In the genomic region with DNA sequence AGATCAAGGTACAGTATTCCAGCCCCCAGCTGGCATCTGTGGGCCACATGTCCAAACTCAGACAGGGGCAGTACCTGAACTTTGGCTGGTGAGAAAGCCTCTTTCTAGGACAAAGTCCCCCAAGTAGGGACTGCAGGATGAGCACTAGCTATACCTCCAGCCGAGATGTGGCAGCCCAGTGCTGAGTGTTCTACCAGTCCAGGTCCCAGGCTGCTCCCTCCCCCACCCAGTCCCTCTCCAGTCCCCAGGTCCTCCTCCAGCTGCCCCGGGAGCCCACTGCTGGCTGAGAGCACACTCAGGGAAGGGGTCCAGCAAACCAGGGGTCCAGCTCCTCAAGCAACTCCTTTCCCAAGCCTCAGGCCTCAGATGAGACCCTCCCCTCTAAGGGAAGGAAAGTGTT, we compare ENCODE assay signal across 1 cellular context.
TF ChIP-seq lines count a peak whose summit lies in the region.

No MANE protein-coding gene starts in this region.

TF ChIP-seq in HepG2, 621 proteins besides CTCF, POLR2A, EP300 and RAD21 (continued from another document):
- no peak for TF ChIP-seq ZNF577 (CRISPR knock-in tag; IDR thresholded peaks at IDR 0.05; ENCODE audit: borderline replicate concordance, low read depth)
- TF ChIP-seq DPF2 (CRISPR knock-in tag; IDR thresholded peaks at IDR 0.05; ENCODE audit: borderline replicate concordance, low read depth) = no peak
- TF ChIP-seq, protein P1, sequence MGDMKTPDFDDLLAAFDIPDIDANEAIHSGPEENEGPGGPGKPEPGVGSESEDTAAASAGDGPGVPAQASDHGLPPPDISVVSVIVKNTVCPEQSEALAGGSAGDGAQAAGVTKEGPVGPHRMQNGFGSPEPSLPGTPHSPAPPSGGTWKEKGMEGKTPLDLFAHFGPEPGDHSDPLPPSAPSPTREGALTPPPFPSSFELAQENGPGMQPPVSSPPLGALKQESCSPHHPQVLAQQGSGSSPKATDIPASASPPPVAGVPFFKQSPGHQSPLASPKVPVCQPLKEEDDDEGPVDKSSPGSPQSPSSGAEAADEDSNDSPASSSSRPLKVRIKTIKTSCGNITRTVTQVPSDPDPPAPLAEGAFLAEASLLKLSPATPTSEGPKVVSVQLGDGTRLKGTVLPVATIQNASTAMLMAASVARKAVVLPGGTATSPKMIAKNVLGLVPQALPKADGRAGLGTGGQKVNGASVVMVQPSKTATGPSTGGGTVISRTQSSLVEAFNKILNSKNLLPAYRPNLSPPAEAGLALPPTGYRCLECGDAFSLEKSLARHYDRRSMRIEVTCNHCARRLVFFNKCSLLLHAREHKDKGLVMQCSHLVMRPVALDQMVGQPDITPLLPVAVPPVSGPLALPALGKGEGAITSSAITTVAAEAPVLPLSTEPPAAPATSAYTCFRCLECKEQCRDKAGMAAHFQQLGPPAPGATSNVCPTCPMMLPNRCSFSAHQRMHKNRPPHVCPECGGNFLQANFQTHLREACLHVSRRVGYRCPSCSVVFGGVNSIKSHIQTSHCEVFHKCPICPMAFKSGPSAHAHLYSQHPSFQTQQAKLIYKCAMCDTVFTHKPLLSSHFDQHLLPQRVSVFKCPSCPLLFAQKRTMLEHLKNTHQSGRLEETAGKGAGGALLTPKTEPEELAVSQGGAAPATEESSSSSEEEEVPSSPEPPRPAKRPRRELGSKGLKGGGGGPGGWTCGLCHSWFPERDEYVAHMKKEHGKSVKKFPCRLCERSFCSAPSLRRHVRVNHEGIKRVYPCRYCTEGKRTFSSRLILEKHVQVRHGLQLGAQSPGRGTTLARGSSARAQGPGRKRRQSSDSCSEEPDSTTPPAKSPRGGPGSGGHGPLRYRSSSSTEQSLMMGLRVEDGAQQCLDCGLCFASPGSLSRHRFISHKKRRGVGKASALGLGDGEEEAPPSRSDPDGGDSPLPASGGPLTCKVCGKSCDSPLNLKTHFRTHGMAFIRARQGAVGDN (CRISPR knock-in tag; IDR thresholded peaks at IDR 0.05) = peak; percentile 51
